17 cellular contexts compared by ENCODE assay signal in genomic region chr6:25023781-25024180, GRCh38.
A peak's percentile ranks its signal among the peaks of the same experiment; 100 is the strongest.
DNase-seq lines count a peak whose midpoint lies in the region; ATAC-seq and TF ChIP-seq lines count a peak whose summit lies in the region.
"Had no signal": no experiment of that assay in that cellular context is flagged by ENCODE, and none has a peak within 500 bp of the region (broad histone marks: within the 10 kb centered on the region; RNA-seq: fewer than 3 reads in every experiment).

No MANE protein-coding gene starts in this region.

- intact Hi-C loops in CD4-positive, alpha-beta T cell (cut with DNase I, micrococcal nuclease): loop anchor here in 1 of 2 experiments (5.0 kb wide), 1 partner anchor 326 kb away; no protein-coding TSS in a partner anchor

- H3K18ac ChIP-seq in neuronal stem cell (ENCODE audit: low read length): no peak overlapping the region

- no peak for ATAC-seq in activated naive CD8-positive, alpha-beta T cell treated with anti-CD3 and anti-CD28 coated beads, Interleukin-2, amount 50 U/mL, for 24 hours
- no peak for ATAC-seq in CD4-positive, alpha-beta T cell (ENCODE audit: poor library complexity)
- ATAC-seq in GM18505 (IDR thresholded peaks at IDR 0.05; ENCODE audit: unreplicated experiment): no peak
- ATAC-seq: A549; CD8-positive, alpha-beta T cell; HCT116 had no signal

- no peak overlapping the region for H4K8ac ChIP-seq in neuronal stem cell (ENCODE audit: low read depth, low read length)

- H3K27ac ChIP-seq in CD4-positive, alpha-beta T cell (ENCODE audit: low read depth, low read length): no peak overlapping the region
- no peak overlapping the region for H3K27ac ChIP-seq in neuronal stem cell (replicated peaks; ENCODE audit: low read length)
- H3K27ac ChIP-seq: A549, GM23248 had no signal

- WGBS in neuronal stem cell (ENCODE audit: extremely low coverage in 2 of 2, insufficient read length in 2 of 2, insufficient replicate concordance in 1 of 2), 2 donors: no CpG with 5 or more reads among the region's 22 CpGs

- POLR2A ChIA-PET in CD4-positive, alpha-beta T cell (lab: Charles Lee): interaction anchor here (5.3 kb wide), 1 partner anchor 14 kb away, joined by 105 read pairs; no protein-coding TSS in a partner anchor

- no peaks in the 10 kb centered on the region for H3K4me1 ChIP-seq in neuronal stem cell (ENCODE audit: control insufficient read depth in 2 of 2, insufficient read depth in 1 of 2, low read depth in 1 of 2, low read length in 2 of 2)
- H3K4me1 ChIP-seq: Caco-2 had no signal

- no peak overlapping the region for H2BK15ac ChIP-seq in neuronal stem cell (ENCODE audit: low read length)

- H4K91ac ChIP-seq in neuronal stem cell (ENCODE audit: low read depth, low read length, poor library complexity): no peak overlapping the region

- H3K4me2 ChIP-seq in neuronal stem cell (ENCODE audit: insufficient read depth, low read length, poor library complexity, severe bottlenecking): no peak overlapping the region
- H3K4me2 ChIP-seq: A549 had no signal

- no peak overlapping the region for H3K14ac ChIP-seq in neuronal stem cell (ENCODE audit: low read length)

- TF ChIP-seq CTCF in CD4-positive, alpha-beta T cell (IDR thresholded peaks at IDR 0.05): no peak

- no peak for DNase-seq in activated naive CD8-positive, alpha-beta T cell treated with anti-CD3 and anti-CD28 coated beads, Interleukin-2, amount 50 U/mL, for 24 hours
- no peak for DNase-seq in CD4-positive, alpha-beta T cell
- no peak for DNase-seq in neuronal stem cell (ENCODE audit: low spot score)
- no peak for DNase-seq in H4 (ENCODE audit: low spot score)
- DNase-seq: 8988T; ACHN; C1 segment of cervical spinal cord; Caco-2; CD8-positive, alpha-beta T cell; DMS153; DND-41; GM23248; H9 had no signal

- H3K36me3 Mint-ChIP-seq in activated naive CD8-positive, alpha-beta T cell: peaks cover 2% of the 10 kb centered on the region
- H3K36me3 Mint-ChIP-seq in activated naive CD8-positive, alpha-beta T cell treated with anti-CD3 and anti-CD28 coated beads, Interleukin-2, amount 50 U/mL, for 24 hours (ENCODE audit: low read depth): no peaks in the 10 kb centered on the region
- peaks cover 5% of the 10 kb centered on the region for H3K36me3 Mint-ChIP-seq in CD4-positive, alpha-beta T cell (ENCODE audit: low read depth)

- H2BK120ac ChIP-seq in neuronal stem cell (ENCODE audit: low read depth, low read length): no peak overlapping the region

- no peaks in the 10 kb centered on the region for H3K27me3 Mint-ChIP-seq in activated naive CD8-positive, alpha-beta T cell
- H3K27me3 Mint-ChIP-seq in activated naive CD8-positive, alpha-beta T cell treated with anti-CD3 and anti-CD28 coated beads, Interleukin-2, amount 50 U/mL, for 24 hours: no peaks in the 10 kb centered on the region
- no peaks in the 10 kb centered on the region for H3K27me3 Mint-ChIP-seq in CD4-positive, alpha-beta T cell

- no peak for TF ChIP-seq POLR2A in GM18505 (IDR thresholded peaks at IDR 0.05; ENCODE audit: borderline replicate concordance, extremely low read depth, insufficient read depth, insufficient read length)

- H3K4me3 ChIP-seq in neuronal stem cell (ENCODE audit: low read length in 2 of 2): no peak overlapping the region
- H3K4me3 ChIP-seq: A549, GM23248 had no signal

- H3K23ac ChIP-seq in neuronal stem cell (ENCODE audit: low read depth, low read length, poor library complexity): no peak overlapping the region

- no peak overlapping the region for H3K4ac ChIP-seq in neuronal stem cell (ENCODE audit: low read length)

- H3K9me3 ChIP-seq in CD4-positive, alpha-beta T cell (ENCODE audit: control insufficient read depth, low read length): no peaks in the 10 kb centered on the region
- H3K9me3 ChIP-seq in neuronal stem cell (replicated peaks in 1 of 2; ENCODE audit: control insufficient read depth in 2 of 2, insufficient read depth in 1 of 2, low read depth in 1 of 2, low read length in 2 of 2): no peaks in the 10 kb centered on the region
- H3K9me3 ChIP-seq: A549, Caco-2 had no signal

- no peaks in the 10 kb centered on the region for H3K27me3 ChIP-seq in CD4-positive, alpha-beta T cell (ENCODE audit: control insufficient read depth, insufficient read depth, low read length)
- H3K27me3 ChIP-seq in neuronal stem cell (ENCODE audit: control insufficient read depth in 3 of 3, insufficient read depth in 3 of 3, low read depth in 1 of 3, low read length in 3 of 3): no peaks in the 10 kb centered on the region

- CTCF ChIA-PET in CD4-positive, alpha-beta T cell (lab: Charles Lee): interaction anchor here (1.6 to 3.9 kb wide), 2 partner anchors 19 to 168 kb away, joined by 4 to 35 read pairs; no protein-coding TSS in a partner anchor

- peak overlapping the region; percentile 6 for H3K27ac Mint-ChIP-seq in activated naive CD8-positive, alpha-beta T cell
- no peak overlapping the region for H3K27ac Mint-ChIP-seq in activated naive CD8-positive, alpha-beta T cell treated with anti-CD3 and anti-CD28 coated beads, Interleukin-2, amount 50 U/mL, for 24 hours
- H3K27ac Mint-ChIP-seq in CD4-positive, alpha-beta T cell: peak overlapping the region; percentile 91
- H3K27ac Mint-ChIP-seq: CD8-positive, alpha-beta T cell; H9 had no signal

- no peak overlapping the region for H3K4me3 Mint-ChIP-seq in activated naive CD8-positive, alpha-beta T cell
- no peak overlapping the region for H3K4me3 Mint-ChIP-seq in activated naive CD8-positive, alpha-beta T cell treated with anti-CD3 and anti-CD28 coated beads, Interleukin-2, amount 50 U/mL, for 24 hours
- no peak overlapping the region for H3K4me3 Mint-ChIP-seq in CD4-positive, alpha-beta T cell
- H3K4me3 Mint-ChIP-seq: CD8-positive, alpha-beta T cell; H9 had no signal

- no peak overlapping the region for H2AK5ac ChIP-seq in neuronal stem cell (ENCODE audit: low read depth, low read length)

- H2AFZ ChIP-seq in neuronal stem cell (ENCODE audit: low read length): no peak overlapping the region
- H2AFZ ChIP-seq: GM23248 had no signal

- no peaks in the 10 kb centered on the region for H3K79me1 ChIP-seq in neuronal stem cell (ENCODE audit: low read depth, low read length)

- no peak overlapping the region for H2BK12ac ChIP-seq in neuronal stem cell (ENCODE audit: low read length)

- H3K9ac ChIP-seq in neuronal stem cell (ENCODE audit: low read depth, low read length, poor library complexity): no peak overlapping the region
- H3K9ac ChIP-seq: GM23248 had no signal

- peak overlapping the region; percentile 26 for H2BK5ac ChIP-seq in neuronal stem cell (ENCODE audit: low read length)

- no peaks in the 10 kb centered on the region for H3K9me3 Mint-ChIP-seq in activated naive CD8-positive, alpha-beta T cell (ENCODE audit: low read depth)
- no peaks in the 10 kb centered on the region for H3K9me3 Mint-ChIP-seq in activated naive CD8-positive, alpha-beta T cell treated with anti-CD3 and anti-CD28 coated beads, Interleukin-2, amount 50 U/mL, for 24 hours
- no peaks in the 10 kb centered on the region for H3K9me3 Mint-ChIP-seq in CD4-positive, alpha-beta T cell
- H3K9me3 Mint-ChIP-seq: CD8-positive, alpha-beta T cell; H9 had no signal

- H3K4me1 Mint-ChIP-seq in activated naive CD8-positive, alpha-beta T cell (ENCODE audit: low read depth): peaks cover 43% of the 10 kb centered on the region
- peaks cover 48% of the 10 kb centered on the region for H3K4me1 Mint-ChIP-seq in activated naive CD8-positive, alpha-beta T cell treated with anti-CD3 and anti-CD28 coated beads, Interleukin-2, amount 50 U/mL, for 24 hours
- H3K4me1 Mint-ChIP-seq in CD4-positive, alpha-beta T cell (ENCODE audit: low read depth): peaks cover 51% of the 10 kb centered on the region

- H3K36me3 ChIP-seq in neuronal stem cell (replicated peaks in 1 of 2; ENCODE audit: control insufficient read depth in 2 of 2, insufficient read depth in 2 of 2, low read length in 2 of 2): peaks cover 0 to 9% of the 10 kb centered on the region in 2 donors
